ENCODE assay signal across 1 cellular context in genomic region chr19:9406798-9407352, GRCh38.
TF ChIP-seq lines count a peak whose summit lies in the region.

No MANE protein-coding gene starts in this region.

TF ChIP-seq in K562, 482 proteins besides CTCF, POLR2A, EP300 and RAD21 (continued from another document and continues in another):
- TF ChIP-seq ZBTB40 (IDR thresholded peaks at IDR 0.05) (peak; percentile 97), ZBTB40 (CRISPR knock-in tag; IDR thresholded peaks at IDR 0.05) (no peak), SFPQ (IDR thresholded peaks at IDR 0.05; ENCODE audit: low read depth, low read length) (no peak), NFRKB (IDR thresholded peaks at IDR 0.05; ENCODE audit: low read depth) (no peak), ZNF165 (CRISPR knock-in tag; IDR thresholded peaks at IDR 0.05; ENCODE audit: borderline replicate concordance) (no peak), NR0B1 (IDR thresholded peaks at IDR 0.05; ENCODE audit: partially characterized antibody) (no peak), TBL1XR1 (IDR thresholded peaks at IDR 0.05; ENCODE audit: low read length in 2 of 2) (0 out of 4 replicates have a peak, but pooled peaks of 1 of the 2 experiments have one; percentile 61), ZNF212 (CRISPR knock-in tag; IDR thresholded peaks at IDR 0.05) (no peak), RUNX1 (IDR thresholded peaks at IDR 0.05; ENCODE audit: low read depth) (no peak), TEAD2 (tag; IDR thresholded peaks at IDR 0.05) (no peak), RBM25 (IDR thresholded peaks at IDR 0.05; ENCODE audit: low read depth, low read length, severe bottlenecking) (no peak), ZFX (CRISPR knock-in tag; IDR thresholded peaks at IDR 0.05) (no peak), NCOA2 (IDR thresholded peaks at IDR 0.05; ENCODE audit: partially characterized antibody in 2 of 2) (no peak), FIP1L1 (IDR thresholded peaks at IDR 0.05; ENCODE audit: low read depth, low read length, poor library complexity, severe bottlenecking) (no peak), ETV5 (CRISPR knock-in tag; IDR thresholded peaks at IDR 0.05; ENCODE audit: low read depth) (no peak), PREB (CRISPR knock-in tag; IDR thresholded peaks at IDR 0.05) (no peak), SAP30 (IDR thresholded peaks at IDR 0.05; ENCODE audit: borderline replicate concordance, insufficient read depth, low read depth, low read length, poor library complexity, severe bottlenecking) (no peak), ZZZ3 (IDR thresholded peaks at IDR 0.05) (no peak), NCOA1 (IDR thresholded peaks at IDR 0.05; ENCODE audit: low read depth) (peak; percentile 60), ZNF583 (CRISPR knock-in tag; IDR thresholded peaks at IDR 0.05) (no peak), MAZ (CRISPR knock-in tag; conservative IDR thresholded peaks at IDR 0.05 in 1 of 2, IDR thresholded peaks at IDR 0.05 in 1 of 2) (0 out of 4 replicates have a peak, but pooled peaks of 1 of the 2 experiments have one; percentile 47), RBM15 (IDR thresholded peaks at IDR 0.05; ENCODE audit: insufficient read depth, low read length) (no peak), ZNF217 (CRISPR knock-in tag; IDR thresholded peaks at IDR 0.05) (no peak), EP400 (IDR thresholded peaks at IDR 0.05) (peak; percentile 67), CBX3 (IDR thresholded peaks at IDR 0.05; ENCODE audit: borderline replicate concordance in 1 of 2, low read length in 2 of 2) (peak in 1 of 2 experiments; percentile 78; a peak in 2 of 3 replicates), VEZF1 (CRISPR knock-in tag; IDR thresholded peaks at IDR 0.05) (peak; percentile 93)
- TF ChIP-seq, protein P1, sequence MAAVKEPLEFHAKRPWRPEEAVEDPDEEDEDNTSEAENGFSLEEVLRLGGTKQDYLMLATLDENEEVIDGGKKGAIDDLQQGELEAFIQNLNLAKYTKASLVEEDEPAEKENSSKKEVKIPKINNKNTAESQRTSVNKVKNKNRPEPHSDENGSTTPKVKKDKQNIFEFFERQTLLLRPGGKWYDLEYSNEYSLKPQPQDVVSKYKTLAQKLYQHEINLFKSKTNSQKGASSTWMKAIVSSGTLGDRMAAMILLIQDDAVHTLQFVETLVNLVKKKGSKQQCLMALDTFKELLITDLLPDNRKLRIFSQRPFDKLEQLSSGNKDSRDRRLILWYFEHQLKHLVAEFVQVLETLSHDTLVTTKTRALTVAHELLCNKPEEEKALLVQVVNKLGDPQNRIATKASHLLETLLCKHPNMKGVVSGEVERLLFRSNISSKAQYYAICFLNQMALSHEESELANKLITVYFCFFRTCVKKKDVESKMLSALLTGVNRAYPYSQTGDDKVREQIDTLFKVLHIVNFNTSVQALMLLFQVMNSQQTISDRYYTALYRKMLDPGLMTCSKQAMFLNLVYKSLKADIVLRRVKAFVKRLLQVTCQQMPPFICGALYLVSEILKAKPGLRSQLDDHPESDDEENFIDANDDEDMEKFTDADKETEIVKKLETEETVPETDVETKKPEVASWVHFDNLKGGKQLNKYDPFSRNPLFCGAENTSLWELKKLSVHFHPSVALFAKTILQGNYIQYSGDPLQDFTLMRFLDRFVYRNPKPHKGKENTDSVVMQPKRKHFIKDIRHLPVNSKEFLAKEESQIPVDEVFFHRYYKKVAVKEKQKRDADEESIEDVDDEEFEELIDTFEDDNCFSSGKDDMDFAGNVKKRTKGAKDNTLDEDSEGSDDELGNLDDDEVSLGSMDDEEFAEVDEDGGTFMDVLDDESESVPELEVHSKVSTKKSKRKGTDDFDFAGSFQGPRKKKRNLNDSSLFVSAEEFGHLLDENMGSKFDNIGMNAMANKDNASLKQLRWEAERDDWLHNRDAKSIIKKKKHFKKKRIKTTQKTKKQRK (IDR thresholded peaks at IDR 0.05; ENCODE audit: borderline replicate concordance, low read depth, low read length) = no peak
- TF ChIP-seq, protein P2, sequence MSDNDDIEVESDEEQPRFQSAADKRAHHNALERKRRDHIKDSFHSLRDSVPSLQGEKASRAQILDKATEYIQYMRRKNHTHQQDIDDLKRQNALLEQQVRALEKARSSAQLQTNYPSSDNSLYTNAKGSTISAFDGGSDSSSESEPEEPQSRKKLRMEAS (CRISPR knock-in tag; IDR thresholded peaks at IDR 0.05) = no peak
- TF ChIP-seq, protein P3, sequence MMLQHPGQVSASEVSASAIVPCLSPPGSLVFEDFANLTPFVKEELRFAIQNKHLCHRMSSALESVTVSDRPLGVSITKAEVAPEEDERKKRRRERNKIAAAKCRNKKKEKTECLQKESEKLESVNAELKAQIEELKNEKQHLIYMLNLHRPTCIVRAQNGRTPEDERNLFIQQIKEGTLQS (IDR thresholded peaks at IDR 0.05) = no peak
- TF ChIP-seq, protein P3 (CRISPR knock-in tag; conservative IDR thresholded peaks at IDR 0.05) = no peak
- TF ChIP-seq, protein P4, sequence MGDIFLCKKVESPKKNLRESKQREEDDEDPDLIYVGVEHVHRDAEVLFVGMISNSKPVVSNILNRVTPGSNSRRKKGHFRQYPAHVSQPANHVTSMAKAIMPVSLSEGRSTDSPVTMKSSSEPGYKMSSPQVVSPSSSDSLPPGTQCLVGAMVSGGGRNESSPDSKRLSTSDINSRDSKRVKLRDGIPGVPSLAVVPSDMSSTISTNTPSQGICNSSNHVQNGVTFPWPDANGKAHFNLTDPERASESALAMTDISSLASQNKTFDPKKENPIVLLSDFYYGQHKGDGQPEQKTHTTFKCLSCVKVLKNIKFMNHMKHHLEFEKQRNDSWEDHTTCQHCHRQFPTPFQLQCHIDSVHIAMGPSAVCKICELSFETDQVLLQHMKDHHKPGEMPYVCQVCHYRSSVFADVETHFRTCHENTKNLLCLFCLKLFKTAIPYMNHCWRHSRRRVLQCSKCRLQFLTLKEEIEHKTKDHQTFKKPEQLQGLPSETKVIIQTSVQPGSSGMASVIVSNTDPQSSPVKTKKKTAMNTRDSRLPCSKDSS (IDR thresholded peaks at IDR 0.05; ENCODE audit: low read depth, partially characterized antibody) = no peak
- TF ChIP-seq, protein P5, sequence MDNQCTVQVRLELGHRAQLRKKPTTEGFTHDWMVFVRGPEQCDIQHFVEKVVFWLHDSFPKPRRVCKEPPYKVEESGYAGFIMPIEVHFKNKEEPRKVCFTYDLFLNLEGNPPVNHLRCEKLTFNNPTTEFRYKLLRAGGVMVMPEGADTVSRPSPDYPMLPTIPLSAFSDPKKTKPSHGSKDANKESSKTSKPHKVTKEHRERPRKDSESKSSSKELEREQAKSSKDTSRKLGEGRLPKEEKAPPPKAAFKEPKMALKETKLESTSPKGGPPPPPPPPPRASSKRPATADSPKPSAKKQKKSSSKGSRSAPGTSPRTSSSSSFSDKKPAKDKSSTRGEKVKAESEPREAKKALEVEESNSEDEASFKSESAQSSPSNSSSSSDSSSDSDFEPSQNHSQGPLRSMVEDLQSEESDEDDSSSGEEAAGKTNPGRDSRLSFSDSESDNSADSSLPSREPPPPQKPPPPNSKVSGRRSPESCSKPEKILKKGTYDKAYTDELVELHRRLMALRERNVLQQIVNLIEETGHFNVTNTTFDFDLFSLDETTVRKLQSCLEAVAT (IDR thresholded peaks at IDR 0.05) = no peak
